Comparison of ENCODE assay signal across 8 cellular contexts in genomic region chr16:68284847-68285246, GRCh38. TPM values are rescaled to one million over a fixed set of nuclear protein-coding genes. Genes with fewer than 3 reads are reported as not detected.
A peak's percentile ranks its signal among the peaks of the same experiment; 100 is the strongest.
DNase-seq lines count a peak whose midpoint lies in the region; ATAC-seq, FAIRE-seq and TF ChIP-seq lines count a peak whose summit lies in the region.

No MANE protein-coding gene starts in this region.

- TF ChIP-seq POLR2A in NB4 (IDR thresholded peaks at IDR 0.05; ENCODE audit: extremely low read depth, insufficient read length): no peak

- ATAC-seq in GM21576 (IDR thresholded peaks at IDR 0.05; ENCODE audit: unreplicated experiment) (peak; percentile 46), left lobe of liver (peak; percentile 20)

- H3K4me3 ChIP-seq in GM12864 (ENCODE audit: low read depth, low read length) (peak overlapping the region; percentile 8; the same call in 1 of the 2 replicates), NB4 (ENCODE audit: low read depth, low read length) (no peak overlapping the region), brain microvascular endothelial cell (ENCODE audit: low read depth, low read length) (no peak overlapping the region)

- H3K27me3 ChIP-seq in brain microvascular endothelial cell (replicated peaks): no peaks in the 10 kb centered on the region

- DNase-seq in GM12864 (ENCODE audit: low read depth) (peak; percentile 72), NB4 (ENCODE audit: low read depth) (peak; percentile 75), left lobe of liver (ENCODE audit: low spot score) (no peak), EL (no peak), D721Med (ENCODE audit: insufficient read length, low spot score) (no peak), brain microvascular endothelial cell (no peak)
- DNase-seq in activated CD4-positive, alpha-beta T cell treated with anti-CD3 and anti-CD28 coated beads, Interleukin-2, amount 50 U/mL, for 48 hours: no peak

- in situ Hi-C loops in brain microvascular endothelial cell (cut with HindIII; ENCODE audit: low pct_ligation_motif_present, low sequenced_read_pairs): no loop called here

- peaks cover 36% of the 10 kb centered on the region for H3K36me3 ChIP-seq in brain microvascular endothelial cell (replicated peaks)

- H3K27ac ChIP-seq in brain microvascular endothelial cell: no peak overlapping the region

- no peak for FAIRE-seq in D721Med (lab: Jason Lieb, UNC)

- TF ChIP-seq CTCF in GM12864 (IDR thresholded peaks at IDR 0.05; ENCODE audit: low read depth, low read length, missing control alignments) (no peak), NB4 (IDR thresholded peaks at IDR 0.05; ENCODE audit: low read depth, low read length) (no peak), D721Med (IDR thresholded peaks at IDR 0.05; ENCODE audit: insufficient read depth, missing control alignments) (no peak), brain microvascular endothelial cell (IDR thresholded peaks at IDR 0.05; ENCODE audit: low read depth, low read length, missing control alignments) (no peak)

RNA-seq across cellular contexts. Expression of gene SLC7A6, which starts 20.5 kb away (rescaled TPM):
- 1.6 TPM for total RNA-seq in left lobe of liver

RNA-seq across cellular contexts. Expression of gene SLC7A6OS, which starts 25.9 kb away (rescaled TPM):
- 5.8 TPM for total RNA-seq in left lobe of liver

RNA-seq across cellular contexts. Expression of gene PRMT7, which starts 26.0 kb away (rescaled TPM):
- 27.7 TPM for total RNA-seq in left lobe of liver

RNA-seq across cellular contexts. Expression of gene PLA2G15, which starts 39.7 kb away (rescaled TPM):
- total RNA-seq in left lobe of liver: 12.5 TPM

RNA-seq across cellular contexts. Expression of gene ESRP2, which starts 48.9 kb away (rescaled TPM):
- 78.9 TPM for total RNA-seq in left lobe of liver

Comparison
In these comparisons a context has a peak if more than half of its experiments do, and no peak if none do; other contexts are left out.
1. DNase-seq: peak in GM12864 (single experiment) and NB4 (single experiment); none in left lobe of liver (single experiment), EL (single experiment), D721Med (single experiment), activated CD4-positive, alpha-beta T cell treated with anti-CD3 and anti-CD28 coated beads, Interleukin-2, amount 50 U/mL, for 48 hours (0 of 2) and brain microvascular endothelial cell (single experiment).